Comparison of ENCODE assay signal across 7 cellular contexts in genomic region chr20:14972256-14972655, GRCh38.
"Had no signal": no experiment of that assay in that cellular context is flagged by ENCODE, and none has a peak within 500 bp of the region (broad histone marks: within the 10 kb centered on the region; RNA-seq: fewer than 3 reads in every experiment).

No MANE protein-coding gene starts in this region.

- FAIRE-seq: H54, HTR-8/SVneo had no signal

- H3K4me3 ChIP-seq: GM23248 had no signal

- H3K27ac ChIP-seq: GM23248 had no signal

- H3K9ac ChIP-seq: GM23248 had no signal

- DNase-seq: GM23248, GOT3, H9, HCEC 1CT, KBM-7 had no signal

- H2AFZ ChIP-seq: GM23248 had no signal
